ENCODE assay signal across 24 cellular contexts in genomic region chr9:30198463-30199309, GRCh38.
A peak's percentile ranks its signal among the peaks of the same experiment; 100 is the strongest.
DNase-seq lines count a peak whose midpoint lies in the region; ATAC-seq, FAIRE-seq and TF ChIP-seq lines count a peak whose summit lies in the region.
"Had no signal": no experiment of that assay in that cellular context is flagged by ENCODE, and none has a peak within 500 bp of the region (broad histone marks: within the 10 kb centered on the region; RNA-seq: fewer than 3 reads in every experiment).

No MANE protein-coding gene starts in this region.

- no peak for DNase-seq in HepG2 (ENCODE audit: low spot score)
- no peak for DNase-seq in right lobe of liver
- DNase-seq in NCI-H2029 treated with DMSO at 0.1 percent for 48 hours (lab: John Stamatoyannopoulos, UW), result peak; percentile 41
- DNase-seq in H1 (ENCODE audit: low read depth in 1 of 2, low spot score in 2 of 2), result no peak
- no peak for DNase-seq in aorta
- no peak for DNase-seq in GDM1 (lab: John Stamatoyannopoulos, UW)
- DNase-seq in activated T-helper 1 cell treated with anti-CD3 and anti-CD28 coated beads, Interleukin-12 subunit alpha, Interleukin-12 subunit beta, Interleukin-2, Interleukin-4 antibody, amounts not matched to agents 30 ng/mL and 10 ng/mL and 1 ng/mL, durations not matched to agents 14 hours and 24 hours and 36 hours (ENCODE audit: low spot score), result no peak
- DNase-seq: 8988T, GF-D8, H7, HFFc6, IMR-90, MG63, NCI-H1048, NCI-H1417 treated with DMSO at 0.1 percent for 48 hours, NCI-H187, NCI-H2227 treated with DMSO at 0.1 percent for 48 hours had no signal

- ATAC-seq in HepG2 (peak; percentile 43; the same call in 2 of the 3 replicates), right lobe of liver (no peak), aorta (ENCODE audit: low FRiP score) (peak; percentile 17), GM21825 (IDR thresholded peaks at IDR 0.05; ENCODE audit: unreplicated experiment) (no peak)
- ATAC-seq: Panc1 had no signal

- TF ChIP-seq RAD21 in HepG2 (CRISPR knock-in tag; IDR thresholded peaks at IDR 0.05) (no peak), H1 (IDR thresholded peaks at IDR 0.05 in 1 of 2, conservative IDR thresholded peaks at IDR 0.05 in 1 of 2; ENCODE audit: low read depth in 2 of 2, low read length in 2 of 2) (peak; percentile 44 to 52)

- intact Hi-C loops in HepG2 (cut with micrococcal nuclease; ENCODE audit: unreplicated experiment), result no loop called here
- intact Hi-C loops in right lobe of liver (cut with DNase I), result no loop called here
- intact Hi-C loops in aorta (cut with DNase I), result no loop called here
- intact Hi-C loops in activated T-helper 1 cell treated with anti-CD3 and anti-CD28 coated beads, Interleukin-12 subunit alpha, Interleukin-12 subunit beta, Interleukin-2, Interleukin-4 antibody, amounts not matched to agents 30 ng/mL and 10 ng/mL and 1 ng/mL, durations not matched to agents 14 hours and 24 hours and 36 hours (cut with micrococcal nuclease), result no loop called here

- H4K8ac ChIP-seq in H1 (ENCODE audit: extremely low read depth, insufficient read depth, low read length), result no peak overlapping the region

- H3K4me3 Mint-ChIP-seq in activated T-helper 1 cell treated with anti-CD3 and anti-CD28 coated beads, Interleukin-12 subunit alpha, Interleukin-12 subunit beta, Interleukin-2, Interleukin-4 antibody, amounts not matched to agents 30 ng/mL and 10 ng/mL and 1 ng/mL, durations not matched to agents 14 hours and 24 hours and 36 hours, result no peak overlapping the region
- H3K4me3 Mint-ChIP-seq: CD14-positive monocyte, HFFc6 had no signal

- H3K4me2 ChIP-seq in HepG2 (ENCODE audit: low read depth, low read length), result no peak overlapping the region
- H3K4me2 ChIP-seq in H1 (ENCODE audit: insufficient read depth in 1 of 2, low read depth in 2 of 2, low read length in 2 of 2), result no peak overlapping the region
- H3K4me2 ChIP-seq: KMS-11 had no signal

- H3K4me1 Mint-ChIP-seq in activated T-helper 1 cell treated with anti-CD3 and anti-CD28 coated beads, Interleukin-12 subunit alpha, Interleukin-12 subunit beta, Interleukin-2, Interleukin-4 antibody, amounts not matched to agents 30 ng/mL and 10 ng/mL and 1 ng/mL, durations not matched to agents 14 hours and 24 hours and 36 hours (ENCODE audit: low read depth), result no peaks in the 10 kb centered on the region
- H3K4me1 Mint-ChIP-seq: CD14-positive monocyte had no signal

- H3K23ac ChIP-seq in H1 (ENCODE audit: insufficient read length), result no peak overlapping the region

- TF ChIP-seq EP300 in HepG2 (IDR thresholded peaks at IDR 0.05; ENCODE audit: low read depth in 2 of 2, low read length in 2 of 2), result no peak
- no peak for TF ChIP-seq EP300 in HepG2 (CRISPR knock-in tag; IDR thresholded peaks at IDR 0.05; ENCODE audit: borderline replicate concordance)
- no peak for TF ChIP-seq EP300 in H1 (IDR thresholded peaks at IDR 0.05; ENCODE audit: borderline replicate concordance in 1 of 2, low read depth in 2 of 2, low read length in 2 of 2)

- H3K4me3 ChIP-seq in HepG2 (replicated peaks in 1 of 3; ENCODE audit: insufficient read depth in 1 of 3, low read depth in 2 of 3, low read length in 3 of 3), result peak overlapping the region in 1 of 3 experiments; percentile 20; a peak in 1 of 6 replicates
- H3K4me3 ChIP-seq in right lobe of liver, result no peak overlapping the region
- H3K4me3 ChIP-seq in H1 (ENCODE audit: extremely low read depth in 1 of 4, insufficient read depth in 2 of 4, low read depth in 3 of 4, low read length in 4 of 4), result no peak overlapping the region
- no peak overlapping the region for H3K4me3 ChIP-seq in aorta (ENCODE audit: low read length in 2 of 2)
- H3K4me3 ChIP-seq: MG63, SJSA1 had no signal

- no TSS peak for BruUV-seq in HepG2 (replicated peaks; lab: Mats Ljungman, UMichigan)

- H2BK12ac ChIP-seq in H1 (ENCODE audit: low read depth, low read length), result no peak overlapping the region

- no peak overlapping the region for H2BK120ac ChIP-seq in H1 (replicated peaks; ENCODE audit: low read depth, low read length)

- H2BK20ac ChIP-seq in H1 (ENCODE audit: low read length), result no peak overlapping the region

- no peaks in the 10 kb centered on the region for H3K23me2 ChIP-seq in H1 (ENCODE audit: low read depth, low read length)

- H3K27ac Mint-ChIP-seq in activated T-helper 1 cell treated with anti-CD3 and anti-CD28 coated beads, Interleukin-12 subunit alpha, Interleukin-12 subunit beta, Interleukin-2, Interleukin-4 antibody, amounts not matched to agents 30 ng/mL and 10 ng/mL and 1 ng/mL, durations not matched to agents 14 hours and 24 hours and 36 hours, result no peak overlapping the region
- H3K27ac Mint-ChIP-seq: HFFc6 had no signal

- peaks cover 9% of the 10 kb centered on the region; the same call in 1 of the 2 replicates for H3K9me3 ChIP-seq in HepG2 (ENCODE audit: low read length)
- H3K9me3 ChIP-seq in right lobe of liver, result no peaks in the 10 kb centered on the region
- peaks cover 12 to 13% of the 10 kb centered on the region in 2 experiments; a peak in 3 of 4 replicates for H3K9me3 ChIP-seq in H1 (ENCODE audit: insufficient read depth in 2 of 2, low read depth in 1 of 2, low read length in 1 of 2)
- H3K9me3 ChIP-seq in aorta (ENCODE audit: control insufficient read depth, low read length), result peaks cover 2% of the 10 kb centered on the region
- H3K9me3 ChIP-seq: MG63, SJSA1 had no signal

- no peak overlapping the region for H3K14ac ChIP-seq in H1 (ENCODE audit: insufficient read length)

- H3K27me3 ChIP-seq in HepG2 (ENCODE audit: control insufficient read depth in 1 of 2, insufficient read depth in 2 of 2, low read length in 2 of 2), result no peaks in the 10 kb centered on the region
- H3K27me3 ChIP-seq in right lobe of liver, result no peaks in the 10 kb centered on the region
- H3K27me3 ChIP-seq in H1 (replicated peaks in 1 of 4; ENCODE audit: control insufficient read depth in 3 of 4, extremely low read depth in 1 of 4, insufficient read depth in 3 of 4, low read length in 3 of 4), result no peaks in the 10 kb centered on the region
- H3K27me3 ChIP-seq in aorta (ENCODE audit: control insufficient read depth in 1 of 2, insufficient read depth in 2 of 2, low read length in 1 of 2), result no peaks in the 10 kb centered on the region
- H3K27me3 ChIP-seq: MG63, SJSA1 had no signal

- no peak overlapping the region for H2BK15ac ChIP-seq in H1 (ENCODE audit: low read length)

- no peak for TF ChIP-seq CTCF in HepG2 (CRISPR knock-in tag; IDR thresholded peaks at IDR 0.05)
- TF ChIP-seq CTCF in right lobe of liver (IDR thresholded peaks at IDR 0.05), result no peak
- peak in 1 of 3 experiments; percentile 32; a peak in 1 of 4 replicates for TF ChIP-seq CTCF in H1 (IDR thresholded peaks at IDR 0.05; ENCODE audit: control extremely low read depth in 1 of 3, insufficient read depth in 1 of 3, low read depth in 1 of 3, low read length in 3 of 3)

- H3K9ac ChIP-seq in HepG2 (ENCODE audit: insufficient read depth, low read depth, low read length) (no peak overlapping the region), H1 (replicated peaks in 1 of 4; ENCODE audit: extremely low read depth in 1 of 4, low read depth in 3 of 4, low read length in 3 of 4) (no peak overlapping the region)
- H3K9ac ChIP-seq: KMS-11 had no signal

- H3K56ac ChIP-seq in H1 (replicated peaks; ENCODE audit: insufficient read length, low read depth, low read length), result no peak overlapping the region

- H3K79me2 ChIP-seq in HepG2 (ENCODE audit: insufficient read depth, low read length) (no peaks in the 10 kb centered on the region), H1 (ENCODE audit: control insufficient read depth in 1 of 2, insufficient read depth in 2 of 2, low read length in 2 of 2) (no peaks in the 10 kb centered on the region)

- CTCF ChIA-PET in HepG2 (lab: Yijun Ruan, JAX; ENCODE audit: low intra/inter-chr PET ratio, low total read pairs) (no interaction called here), H1 (lab: Charles Lee; ENCODE audit: partially characterized antibody) (no interaction called here)

- H4K91ac ChIP-seq in H1 (replicated peaks; ENCODE audit: insufficient read length, low read length), result no peak overlapping the region

- H3K27me3 Mint-ChIP-seq in activated T-helper 1 cell treated with anti-CD3 and anti-CD28 coated beads, Interleukin-12 subunit alpha, Interleukin-12 subunit beta, Interleukin-2, Interleukin-4 antibody, amounts not matched to agents 30 ng/mL and 10 ng/mL and 1 ng/mL, durations not matched to agents 14 hours and 24 hours and 36 hours (ENCODE audit: insufficient read depth), result no peaks in the 10 kb centered on the region

- H3K79me1 ChIP-seq in H1 (ENCODE audit: low read depth, low read length), result no peaks in the 10 kb centered on the region

- in situ Hi-C loops in HepG2 (cut with HindIII; ENCODE audit: extremely low pct_ligation_motif_present, low pct_unique_long_range_greater_than_20kb), result no loop called here

- H2AFZ ChIP-seq in HepG2 (ENCODE audit: low read length) (no peak overlapping the region), H1 (ENCODE audit: low read length) (no peak overlapping the region)

- no peak for FAIRE-seq in HepG2 (lab: Jason Lieb, UNC)
- FAIRE-seq in H1 (lab: Jason Lieb, UNC), result no peak
- FAIRE-seq: D721Med, HTR-8/SVneo had no signal

- WGBS in HepG2 (ENCODE audit: low lambda C conversion rate), result 36% methylated on average over 9 of the region's 24 CpGs
- WGBS in right lobe of liver (ENCODE audit: insufficient coverage, low coverage, low lambda C conversion rate, missing lambda C conversion rate), result 53% methylated on average over 8 of the region's 24 CpGs
- 90% methylated on average over 24 of the region's 24 CpGs; no CpG with 5 or more reads in 1 of the 2 experiments for WGBS in H1 (ENCODE audit: extremely low coverage in 1 of 2, insufficient coverage in 1 of 2, insufficient read length in 1 of 2, insufficient replicate concordance in 2 of 2, low coverage in 1 of 2, low lambda C conversion rate in 2 of 2, missing lambda C conversion rate in 1 of 2), 2 experiments
- 85 to 91% methylated on average over 24 of the region's 24 CpGs for WGBS in aorta, 2 donors

- no peak overlapping the region for H4K5ac ChIP-seq in H1 (ENCODE audit: insufficient read length, low read depth, low read length)

- H4K20me1 ChIP-seq in HepG2 (ENCODE audit: insufficient read depth, low read length) (no peaks in the 10 kb centered on the region), H1 (replicated peaks in 1 of 2; ENCODE audit: control insufficient read depth in 1 of 2, insufficient read depth in 2 of 2, low read length in 2 of 2) (no peaks in the 10 kb centered on the region)

- H3K27ac ChIP-seq in HepG2 (ENCODE audit: extremely low read length, insufficient read depth, low read length) (no peak overlapping the region), right lobe of liver (no peak overlapping the region), H1 (ENCODE audit: low read depth, low read length) (no peak overlapping the region), aorta (ENCODE audit: low read depth in 1 of 2, low read length in 2 of 2) (no peak overlapping the region)
- H3K27ac ChIP-seq: KMS-11, SJSA1 had no signal

- H3K4ac ChIP-seq in H1 (replicated peaks; ENCODE audit: insufficient read length, low read depth, low read length), result no peak overlapping the region

- no peak overlapping the region for H3K18ac ChIP-seq in H1 (ENCODE audit: extremely low read depth, low read length)

- H2BK5ac ChIP-seq in H1 (ENCODE audit: low read depth, low read length), result no peak overlapping the region

- no peak overlapping the region for H2AK5ac ChIP-seq in H1 (ENCODE audit: low read depth, low read length)

- POLR2A ChIA-PET in HepG2 (lab: Yijun Ruan, JAX) (no interaction called here), H1 (lab: Charles Lee; ENCODE audit: partially characterized antibody) (no interaction called here)

- H3K9me3 Mint-ChIP-seq in activated T-helper 1 cell treated with anti-CD3 and anti-CD28 coated beads, Interleukin-12 subunit alpha, Interleukin-12 subunit beta, Interleukin-2, Interleukin-4 antibody, amounts not matched to agents 30 ng/mL and 10 ng/mL and 1 ng/mL, durations not matched to agents 14 hours and 24 hours and 36 hours, result peaks cover 4% of the 10 kb centered on the region

- H3K36me3 Mint-ChIP-seq in activated T-helper 1 cell treated with anti-CD3 and anti-CD28 coated beads, Interleukin-12 subunit alpha, Interleukin-12 subunit beta, Interleukin-2, Interleukin-4 antibody, amounts not matched to agents 30 ng/mL and 10 ng/mL and 1 ng/mL, durations not matched to agents 14 hours and 24 hours and 36 hours (ENCODE audit: low read depth), result no peaks in the 10 kb centered on the region
- H3K36me3 Mint-ChIP-seq: CD14-positive monocyte had no signal

- TF ChIP-seq POLR2A in HepG2 (IDR thresholded peaks at IDR 0.05; ENCODE audit: insufficient read depth in 1 of 2, low read depth in 2 of 2, low read length in 2 of 2), result no peak
- no peak for TF ChIP-seq POLR2A in right lobe of liver (IDR thresholded peaks at IDR 0.05)
- TF ChIP-seq POLR2A in H1 (IDR thresholded peaks at IDR 0.05; ENCODE audit: control extremely low read depth in 1 of 2, low read depth in 2 of 2, low read length in 2 of 2), result no peak

- H3K4me1 ChIP-seq in HepG2 (ENCODE audit: insufficient read depth, low read length) (no peaks in the 10 kb centered on the region), right lobe of liver (no peaks in the 10 kb centered on the region), H1 (replicated peaks in 1 of 4; ENCODE audit: control insufficient read depth in 3 of 4, insufficient read depth in 4 of 4, low read length in 3 of 4) (no peaks in the 10 kb centered on the region), aorta (ENCODE audit: control insufficient read depth in 1 of 2, insufficient read depth in 2 of 2, low read length in 2 of 2) (no peaks in the 10 kb centered on the region)
- H3K4me1 ChIP-seq: SJSA1 had no signal

- no peaks in the 10 kb centered on the region for H3K36me3 ChIP-seq in HepG2 (replicated peaks in 1 of 2; ENCODE audit: control insufficient read depth in 1 of 2, insufficient read depth in 2 of 2, low read length in 2 of 2)
- no peaks in the 10 kb centered on the region for H3K36me3 ChIP-seq in right lobe of liver
- peaks cover 0 to 5% (median 0%) of the 10 kb centered on the region in 4 experiments; a peak in 1 of 8 replicates for H3K36me3 ChIP-seq in H1 (ENCODE audit: control insufficient read depth in 2 of 4, insufficient read depth in 4 of 4, low read length in 3 of 4)
- no peaks in the 10 kb centered on the region for H3K36me3 ChIP-seq in aorta (ENCODE audit: control insufficient read depth in 1 of 2, insufficient read depth in 2 of 2, low read length in 1 of 2)
- H3K36me3 ChIP-seq: MG63, SJSA1 had no signal

Comparison
In these comparisons a context has a peak if more than half of its experiments do, and no peak if none do; other contexts are left out.
1. ATAC-seq: peak in HepG2 (single experiment) and aorta (single experiment); none in right lobe of liver (0 of 4) and GM21825 (single experiment).
2. Of the 41 proteins assayed by ChIP-seq in both HepG2 and H1: peak only in HepG2: none; only in H1: RAD21; in both: none; in neither: 39; mixed calls (peak in some experiments, not most) for 1.